ENCODE assay signal across 16 cellular contexts in genomic region chr15:58639992-58640391, GRCh38.
"Had no signal": no experiment of that assay in that cellular context is flagged by ENCODE, and none has a peak within 500 bp of the region (broad histone marks: within the 10 kb centered on the region; RNA-seq: fewer than 3 reads in every experiment).

No MANE protein-coding gene starts in this region.

- H3K27me3 ChIP-seq: adrenal gland, right lobe of liver, spleen, thyroid gland had no signal

- H3K4me1 ChIP-seq: adrenal gland, psoas muscle, right lobe of liver, spleen had no signal

- H3K4me3 ChIP-seq: adrenal gland, psoas muscle, right lobe of liver, spleen, thyroid gland had no signal

- DNase-seq: activated CD4-positive, alpha-beta T cell treated with anti-CD3 and anti-CD28 coated beads for 36 hours; activated CD8-positive, alpha-beta memory T cell treated with anti-CD3 and anti-CD28 coated beads, Interleukin-2, amount 50 U/mL, for 4 hours; activated CD8-positive, alpha-beta T cell treated with anti-CD3 and anti-CD28 coated beads for 36 hours; activated naive CD4-positive, alpha-beta T cell; adrenal gland; left ventricle myocardium superior; mesenchymal stem cell; nephron progenitor cell; psoas muscle; right lobe of liver; SK-N-SH; spleen; T-helper 1 cell; thyroid gland had no signal

- H3K27me3 Mint-ChIP-seq: activated CD4-positive, alpha-beta T cell treated with anti-CD3 and anti-CD28 coated beads for 36 hours; activated CD8-positive, alpha-beta T cell treated with anti-CD3 and anti-CD28 coated beads for 36 hours had no signal

- H3K9me3 ChIP-seq: adrenal gland, psoas muscle, right lobe of liver, SK-N-SH, spleen, thyroid gland had no signal

- H3K4me3 Mint-ChIP-seq: activated CD4-positive, alpha-beta T cell treated with anti-CD3 and anti-CD28 coated beads for 36 hours; activated CD8-positive, alpha-beta T cell treated with anti-CD3 and anti-CD28 coated beads for 36 hours; nephron progenitor cell had no signal

- H3K4me1 Mint-ChIP-seq: nephron progenitor cell had no signal

- ATAC-seq: activated CD8-positive, alpha-beta T cell treated with anti-CD3 and anti-CD28 coated beads for 36 hours; esophagus mucosa; left ventricle myocardium superior; psoas muscle; right lobe of liver had no signal

- H3K36me3 ChIP-seq: thyroid gland had no signal

- H3K9me3 Mint-ChIP-seq: activated CD8-positive, alpha-beta T cell treated with anti-CD3 and anti-CD28 coated beads for 36 hours; nephron progenitor cell had no signal

- H3K27ac ChIP-seq: adrenal gland, psoas muscle, right lobe of liver, spleen, thyroid gland, VCaP had no signal

- H3K27ac Mint-ChIP-seq: nephron progenitor cell had no signal
